17 cellular contexts compared by ENCODE assay signal in genomic region chr15:86384191-86384590, GRCh38.
"Had no signal": no experiment of that assay in that cellular context is flagged by ENCODE, and none has a peak within 500 bp of the region (broad histone marks: within the 10 kb centered on the region; RNA-seq: fewer than 3 reads in every experiment).

No MANE protein-coding gene starts in this region.

- DNase-seq: activated CD4-positive, alpha-beta T cell treated with anti-CD3 and anti-CD28 coated beads, Interleukin-2, amount 50 U/mL, for 4 hours; activated gamma-delta T cell treated with Interleukin-2 at 50 U/mL for 16 hours; adrenal gland; effector CD4-positive, alpha-beta T cell; immature natural killer cell; kidney glomerular epithelial cell; left ventricle myocardium inferior; naive thymus-derived CD8-positive, alpha-beta T cell; pancreas; right lobe of liver; stimulated activated CD4-positive, alpha-beta T cell treated with anti-CD3 and anti-CD28 coated beads, Interleukin-4, amount 100 ng/mL, for 4 hours; testis had no signal

- H3K36me3 Mint-ChIP-seq: activated naive CD4-positive, alpha-beta T cell treated with anti-CD3 and anti-CD28 coated beads, Interleukin-2, amount 50 U/mL, for 72 hours; immature natural killer cell; memory B cell; naive thymus-derived CD8-positive, alpha-beta T cell; stimulated activated memory B cell treated with anti-CD40 and anti-IgM and Interleukin-4, amounts not matched to agents 10 μg/mL and 1 μg/mL and 100 μg/mL, for 72 hours; type B pancreatic cell had no signal

- H3K9me3 Mint-ChIP-seq: naive thymus-derived CD8-positive, alpha-beta T cell; stimulated activated memory B cell treated with anti-CD40 and anti-IgM and Interleukin-4, amounts not matched to agents 10 μg/mL and 1 μg/mL and 100 μg/mL, for 72 hours; type B pancreatic cell had no signal

- H3K27ac Mint-ChIP-seq: activated naive CD4-positive, alpha-beta T cell treated with anti-CD3 and anti-CD28 coated beads, Interleukin-2, amount 50 U/mL, for 72 hours; immature natural killer cell; memory B cell; naive thymus-derived CD8-positive, alpha-beta T cell; stimulated activated memory B cell treated with anti-CD40 and anti-IgM and Interleukin-4, amounts not matched to agents 10 μg/mL and 1 μg/mL and 100 μg/mL, for 72 hours; type B pancreatic cell had no signal

- H3K4me3 Mint-ChIP-seq: immature natural killer cell; memory B cell; naive thymus-derived CD8-positive, alpha-beta T cell; stimulated activated memory B cell treated with anti-CD40 and anti-IgM and Interleukin-4, amounts not matched to agents 10 μg/mL and 1 μg/mL and 100 μg/mL, for 72 hours; type B pancreatic cell had no signal

- H3K4me1 Mint-ChIP-seq: immature natural killer cell; memory B cell; stimulated activated memory B cell treated with anti-CD40 and anti-IgM and Interleukin-4, amounts not matched to agents 10 μg/mL and 1 μg/mL and 100 μg/mL, for 72 hours had no signal

- ATAC-seq: activated naive CD4-positive, alpha-beta T cell treated with anti-CD3 and anti-CD28 coated beads, Interleukin-2, amount 50 U/mL, for 72 hours; gastroesophageal sphincter; naive thymus-derived CD8-positive, alpha-beta T cell; pancreas; right lobe of liver; stimulated activated memory B cell treated with anti-CD40 and anti-IgM and Interleukin-4, amounts not matched to agents 10 μg/mL and 1 μg/mL and 100 μg/mL, for 72 hours had no signal

- H3K27me3 Mint-ChIP-seq: stimulated activated memory B cell treated with anti-CD40 and anti-IgM and Interleukin-4, amounts not matched to agents 10 μg/mL and 1 μg/mL and 100 μg/mL, for 72 hours had no signal
